10 cellular contexts compared by ENCODE assay signal in genomic region chrX:120042712-120043111, GRCh38. TPM values are rescaled to one million over a fixed set of nuclear protein-coding genes. Genes with fewer than 3 reads are reported as not detected.
"Had no signal": no experiment of that assay in that cellular context is flagged by ENCODE, and none has a peak within 500 bp of the region (broad histone marks: within the 10 kb centered on the region; RNA-seq: fewer than 3 reads in every experiment).

No MANE protein-coding gene starts in this region.

RNA-seq across cellular contexts. Expression of gene RHOXF2B, which starts 34.8 kb away (rescaled TPM):
- total RNA-seq: OCI-LY7, PC-3, PC-9, Peyer's patch, Right ventricle myocardium inferior, Right ventricle myocardium superior, SJCRH30, SJSA1, SK-MEL-5 had no signal
- polyA plus RNA-seq: SK-N-SH had no signal
